ENCODE assay signal across 8 cellular contexts in genomic region chr17:1516403-1517161, GRCh38. TPM values are rescaled to one million over a fixed set of nuclear protein-coding genes. Genes with fewer than 3 reads are reported as not detected.
A peak's percentile ranks its signal among the peaks of the same experiment; 100 is the strongest.
DNase-seq lines count a peak whose midpoint lies in the region; ATAC-seq and TF ChIP-seq lines count a peak whose summit lies in the region.

TSS of gene INPP5K (minus strand) at chr17:1516612. CDS start at chr17:1516499, 113 bp downstream.

- no peak for TF ChIP-seq CTCF in C4-2B (conservative IDR thresholded peaks at IDR 0.05)

- H3K27ac ChIP-seq in C4-2B = peak within 1 kb of the TSS; percentile 86

- DNase-seq in NCI-H69 (lab: John Stamatoyannopoulos, UW) (peak; percentile 96), dedifferentiated amniotic fluid mesenchymal stem cell (ENCODE audit: extremely low spot score) (peak; percentile 97), left lobe of liver (ENCODE audit: low spot score) (peak; percentile 99)
- DNase-seq in activated CD4-positive, alpha-beta T cell treated with anti-CD3 and anti-CD28 coated beads, Interleukin-2, amount 50 U/mL, for 1 hour = peak; percentile 97
- DNase-seq in stimulated activated CD4-positive, alpha-beta T cell treated with anti-CD3 and anti-CD28 coated beads, Interleukin-2, amount 100 ng/mL, for 4 hours (ENCODE audit: low read depth) = peak; percentile 96

- ATAC-seq in GM19328 (IDR thresholded peaks at IDR 0.05; ENCODE audit: unreplicated experiment) = peak; percentile 90
- ATAC-seq in HG03520 (IDR thresholded peaks at IDR 0.05; ENCODE audit: unreplicated experiment) = peak; percentile 87
- peak; percentile 93 for ATAC-seq in left lobe of liver

RNA-seq across cellular contexts. Expression of gene INPP5K, which starts in this region (rescaled TPM):
- 11.9 TPM for total RNA-seq in left lobe of liver

Comparison
In these comparisons a context has a peak if more than half of its experiments do, and no peak if none do; other contexts are left out.
1. Peak in every context shown above with its lines: DNase-seq, ATAC-seq and H3K27ac ChIP-seq.